12 cellular contexts compared by ENCODE assay signal in the genomic region with DNA sequence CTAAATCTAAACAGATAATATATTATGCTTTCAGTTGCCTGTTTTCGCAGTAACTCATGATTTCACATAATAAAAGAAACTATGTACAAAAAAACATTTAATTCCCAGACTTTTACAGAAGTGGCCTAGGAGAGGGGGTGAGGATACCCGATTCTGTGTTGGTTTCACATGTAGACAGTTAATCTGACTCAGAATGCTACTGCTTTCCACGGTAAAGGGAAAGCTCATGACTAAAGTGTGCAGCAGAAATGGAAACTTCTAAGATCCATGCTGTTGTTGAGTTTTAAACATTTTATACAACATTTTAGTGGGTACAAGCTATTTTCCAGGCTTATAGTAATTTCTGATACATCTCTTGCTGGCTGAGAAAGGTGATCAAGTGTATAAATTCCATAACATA.
DNase-seq lines count a peak whose midpoint lies in the region; ATAC-seq, FAIRE-seq and TF ChIP-seq lines count a peak whose summit lies in the region.
"Had no signal": no experiment of that assay in that cellular context is flagged by ENCODE, and none has a peak within 500 bp of the region (broad histone marks: within the 10 kb centered on the region; RNA-seq: fewer than 3 reads in every experiment).

No MANE protein-coding gene starts in this region.

- H3K79me2 ChIP-seq in endothelial cell of umbilical vein (ENCODE audit: control insufficient read depth, insufficient read depth, low read length), result no peaks in the 10 kb centered on the region

- no peaks in the 10 kb centered on the region for H3K36me3 ChIP-seq in endothelial cell of umbilical vein (ENCODE audit: control insufficient read depth in 2 of 2, extremely low read depth in 1 of 2, insufficient read depth in 2 of 2, low read length in 2 of 2)
- H3K36me3 ChIP-seq in spleen, result no peaks in the 10 kb centered on the region
- H3K36me3 ChIP-seq: thyroid gland had no signal

- H3K4me1 ChIP-seq in endothelial cell of umbilical vein (ENCODE audit: control insufficient read depth, extremely low read depth, insufficient read depth, low read length) (peaks cover 45% of the 10 kb centered on the region), spleen (peaks cover 0 to 16% (median 3%) of the 10 kb centered on the region in 6 donors)

- no peaks in the 10 kb centered on the region for H3K9me3 ChIP-seq in endothelial cell of umbilical vein (replicated peaks; ENCODE audit: control insufficient read depth, insufficient read depth, low read length)
- H3K9me3 ChIP-seq in spleen, result no peaks in the 10 kb centered on the region
- H3K9me3 ChIP-seq: thyroid gland had no signal

- peak overlapping the region; percentile 45 for H3K9ac ChIP-seq in endothelial cell of umbilical vein (replicated peaks; ENCODE audit: extremely low read depth, insufficient read depth, low read length)

- H3K9me1 ChIP-seq in endothelial cell of umbilical vein (replicated peaks; ENCODE audit: control insufficient read depth, extremely low read depth, insufficient read depth, low read length), result peaks cover 3% of the 10 kb centered on the region

- CTCF ChIA-PET in endothelial cell of umbilical vein (lab: Charles Lee), result interaction anchor here (1.0 to 2.8 kb wide), 9 partner anchors 10 to 154 kb away, joined by 3 to 8 read pairs (median 4); no protein-coding TSS in a partner anchor

- H4K20me1 ChIP-seq in endothelial cell of umbilical vein (replicated peaks; ENCODE audit: control insufficient read depth, extremely low read depth, insufficient read depth, low read length), result no peaks in the 10 kb centered on the region

- POLR2A ChIA-PET in endothelial cell of umbilical vein (lab: Charles Lee), result no interaction called here

- H3K4me3 ChIP-seq in endothelial cell of umbilical vein (replicated peaks in 1 of 3; ENCODE audit: insufficient read depth in 1 of 3, low read depth in 1 of 3, low read length in 3 of 3) (peak overlapping the region in 1 of 3 experiments; percentile 23), spleen (no peak overlapping the region)
- H3K4me3 ChIP-seq: thyroid gland had no signal

- DNase-seq in endothelial cell of umbilical vein (ENCODE audit: low read depth, low spot score) (peak; percentile 51), spleen (no peak), SIG-M5 (lab: John Stamatoyannopoulos, UW) (no peak), RPMI8226 (no peak)
- DNase-seq: CD4-positive, CD25-positive, alpha-beta regulatory T cell; NCI-H2107; thyroid gland had no signal

- WGBS in spleen, 5 donors, result 37 to 57% (median 44%) methylated on average over 3 of the region's 3 CpGs

- FAIRE-seq in endothelial cell of umbilical vein (lab: Jason Lieb, UNC), result peak; percentile 31

- peak; percentile 35 for ATAC-seq in GM19023 (IDR thresholded peaks at IDR 0.05; ENCODE audit: unreplicated experiment)
- ATAC-seq in HG02588 (IDR thresholded peaks at IDR 0.05; ENCODE audit: unreplicated experiment), result peak; percentile 43
- peak; percentile 40 for ATAC-seq in HG03280 (IDR thresholded peaks at IDR 0.05; ENCODE audit: unreplicated experiment)
- no peak for ATAC-seq in GM19455 (IDR thresholded peaks at IDR 0.05; ENCODE audit: unreplicated experiment)
- ATAC-seq: activated CD4-positive, CD25-positive, alpha-beta regulatory T cell treated with anti-CD3 and anti-CD28 coated beads, Interleukin-2, amount 50 U/mL, for 24 hours had no signal

- BruUV-seq in endothelial cell of umbilical vein (replicated peaks; lab: Mats Ljungman, UMichigan), result no TSS peak

- intact Hi-C loops in endothelial cell of umbilical vein (cut with micrococcal nuclease), result loop anchor here (2.0 to 10.0 kb wide), 2 partner anchors 49 to 1061 kb away; no protein-coding TSS in a partner anchor
- intact Hi-C loops in spleen (cut with DNase I; ENCODE audit: low total_unique reads), result no loop called here

- H2AFZ ChIP-seq in endothelial cell of umbilical vein (ENCODE audit: low read depth, low read length), result peak overlapping the region; percentile 58

- TF ChIP-seq POLR2A in endothelial cell of umbilical vein (IDR thresholded peaks at IDR 0.05; ENCODE audit: low read depth, low read length) (no peak), spleen (IDR thresholded peaks at IDR 0.05) (no peak)

- TF ChIP-seq CTCF in endothelial cell of umbilical vein (IDR thresholded peaks at IDR 0.05; ENCODE audit: extremely low read depth in 1 of 2, insufficient read depth in 1 of 2, low read depth in 1 of 2, low read length in 2 of 2) (no peak), spleen (IDR thresholded peaks at IDR 0.05 in 8 of 11, conservative IDR thresholded peaks at IDR 0.05 in 3 of 11) (no peak)

- H3K27ac ChIP-seq in endothelial cell of umbilical vein (ENCODE audit: insufficient read depth, low read depth, low read length) (peak overlapping the region; percentile 54), spleen (no peak overlapping the region)
- H3K27ac ChIP-seq: thyroid gland had no signal

- dilution Hi-C loops in endothelial cell of umbilical vein (cut with MboI; ENCODE audit: extremely low pct_ligation_motif_present, low sequenced_read_pairs), result no loop called here

- peak overlapping the region; percentile 60 for H3K4me2 ChIP-seq in endothelial cell of umbilical vein (ENCODE audit: insufficient read depth, low read length)

- H3K27me3 ChIP-seq in endothelial cell of umbilical vein (ENCODE audit: control insufficient read depth in 2 of 2, insufficient read depth in 2 of 2, low read length in 2 of 2), result no peaks in the 10 kb centered on the region
- H3K27me3 ChIP-seq in spleen (replicated peaks in 1 of 7), result no peaks in the 10 kb centered on the region
- H3K27me3 ChIP-seq: thyroid gland had no signal

TF ChIP-seq in endothelial cell of umbilical vein, 7 proteins besides CTCF, POLR2A, EP300 and RAD21:
- TF ChIP-seq FOS (IDR thresholded peaks at IDR 0.05; ENCODE audit: borderline replicate concordance, insufficient read depth, low read length), result no peak
- TF ChIP-seq, protein P1, sequence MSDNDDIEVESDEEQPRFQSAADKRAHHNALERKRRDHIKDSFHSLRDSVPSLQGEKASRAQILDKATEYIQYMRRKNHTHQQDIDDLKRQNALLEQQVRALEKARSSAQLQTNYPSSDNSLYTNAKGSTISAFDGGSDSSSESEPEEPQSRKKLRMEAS (IDR thresholded peaks at IDR 0.05; ENCODE audit: insufficient read depth, insufficient read length), result no peak
- TF ChIP-seq JUN (IDR thresholded peaks at IDR 0.05; ENCODE audit: borderline replicate concordance, insufficient read depth, insufficient read length, low read depth), result no peak
- no peak for TF ChIP-seq EZH2 (IDR thresholded peaks at IDR 0.05; ENCODE audit: borderline replicate concordance, low read depth, low read length, severe bottlenecking)
- TF ChIP-seq GATA2 (IDR thresholded peaks at IDR 0.05; ENCODE audit: insufficient read depth, insufficient read length, low read depth, low read length), result no peak
- no peak for TF ChIP-seq POLR2AphosphoS5 (IDR thresholded peaks at IDR 0.05; ENCODE audit: insufficient read depth, low read depth, low read length)
- no peak for TF ChIP-seq MYC (IDR thresholded peaks at IDR 0.05; ENCODE audit: low read depth, low read length)
